In genomic region chr9:101566904-101567724, GRCh38 we compare ENCODE assay signal across 8 cellular contexts. TPM values are rescaled to one million over a fixed set of nuclear protein-coding genes. Genes with fewer than 3 reads are reported as not detected.
DNase-seq lines count a peak whose midpoint lies in the region; ATAC-seq and TF ChIP-seq lines count a peak whose summit lies in the region.

No MANE protein-coding gene starts in this region.

- H3K36me3 ChIP-seq in CD4-positive, alpha-beta memory T cell (ENCODE audit: insufficient read depth, low read length) = peaks cover 20% of the 10 kb centered on the region
- peaks cover 2 to 92% (median 57%) of the 10 kb centered on the region in 6 donors for H3K36me3 ChIP-seq in spleen
- peaks cover 0 to 57% of the 10 kb centered on the region in 2 donors for H3K36me3 ChIP-seq in gastrocnemius medialis

- no peaks in the 10 kb centered on the region for H3K27me3 Mint-ChIP-seq in CD4-positive, alpha-beta memory T cell

- H3K9me3 ChIP-seq in CD4-positive, alpha-beta memory T cell (ENCODE audit: control insufficient read depth in 1 of 2, low read length in 2 of 2) = no peaks in the 10 kb centered on the region
- no peaks in the 10 kb centered on the region for H3K9me3 ChIP-seq in spleen
- H3K9me3 ChIP-seq in gastrocnemius medialis = no peaks in the 10 kb centered on the region

- POLR2A ChIA-PET in CD4-positive, alpha-beta memory T cell (lab: Charles Lee; ENCODE audit: partially characterized antibody) = interaction anchor here (1.4 kb wide), 1 partner anchor 33 kb away, joined by 6 read pairs; the partner anchor contains the start of gene RNF20

- 87 to 93% (median 91%) methylated on average over 5 of the region's 5 CpGs for WGBS in spleen, 5 donors

- TF ChIP-seq CTCF in HL-60 (IDR thresholded peaks at IDR 0.05; ENCODE audit: insufficient read depth, low read length) = peak; percentile 44
- TF ChIP-seq CTCF in spleen (IDR thresholded peaks at IDR 0.05 in 8 of 11, conservative IDR thresholded peaks at IDR 0.05 in 3 of 11) = peak in 2 of 11 experiments; percentile 10 to 29
- peak in 1 of 5 experiments; percentile 4 for TF ChIP-seq CTCF in gastrocnemius medialis (IDR thresholded peaks at IDR 0.05 in 4 of 5, conservative IDR thresholded peaks at IDR 0.05 in 1 of 5)

- peak in 3 of 5 donors; percentile 9 to 22 (median 10) for DNase-seq in CD4-positive, alpha-beta memory T cell
- DNase-seq in HL-60 (ENCODE audit: low read depth in 1 of 2, low spot score in 1 of 2) = peak; percentile 14 to 16
- peak; percentile 58 for DNase-seq in activated CD4-positive, alpha-beta T cell treated with anti-CD3 and anti-CD28 coated beads for 48 hours
- DNase-seq in hepatic stellate cell (ENCODE audit: low spot score) = peak; percentile 10
- DNase-seq in spleen = no peak
- no peak for DNase-seq in gastrocnemius medialis

- peaks cover 45 to 58% of the 10 kb centered on the region in 2 donors for H3K36me3 Mint-ChIP-seq in CD4-positive, alpha-beta memory T cell

- peak; percentile 80 for ATAC-seq in GM18870 (IDR thresholded peaks at IDR 0.05; ENCODE audit: unreplicated experiment)
- no peak for ATAC-seq in HG03280 (IDR thresholded peaks at IDR 0.05; ENCODE audit: unreplicated experiment)
- ATAC-seq in gastrocnemius medialis = no peak

- in situ Hi-C loops in gastrocnemius medialis (cut with MboI; ENCODE audit: low sequenced_read_pairs in 4 of 4) = no loop called here

- TF ChIP-seq POLR2A in spleen (IDR thresholded peaks at IDR 0.05) (no peak), gastrocnemius medialis (IDR thresholded peaks at IDR 0.05) (no peak)

- peaks cover 30 to 55% (median 45%) of the 10 kb centered on the region in 4 donors for H3K4me1 Mint-ChIP-seq in CD4-positive, alpha-beta memory T cell

- CTCF ChIA-PET in CD4-positive, alpha-beta memory T cell (lab: Charles Lee; ENCODE audit: partially characterized antibody) = interaction anchor here (1.0 to 1.5 kb wide), 5 partner anchors 9 to 109 kb away, joined by 3 to 5 read pairs (median 3); no protein-coding TSS in a partner anchor

- intact Hi-C loops in CD4-positive, alpha-beta memory T cell (cut with micrococcal nuclease) = no loop called here
- intact Hi-C loops in spleen (cut with DNase I; ENCODE audit: low total_unique reads) = no loop called here
- intact Hi-C loops in gastrocnemius medialis (cut with DNase I; ENCODE audit: low total_unique reads) = no loop called here

- H3K4me3 ChIP-seq in CD4-positive, alpha-beta memory T cell (ENCODE audit: low read length in 2 of 2) = no peak overlapping the region
- H3K4me3 ChIP-seq in HL-60 (replicated peaks; ENCODE audit: insufficient read depth, low read length) (no peak overlapping the region), spleen (no peak overlapping the region), gastrocnemius medialis (no peak overlapping the region)

- H3K27me3 ChIP-seq in CD4-positive, alpha-beta memory T cell (ENCODE audit: insufficient read depth, low read length) = no peaks in the 10 kb centered on the region
- H3K27me3 ChIP-seq in HL-60 (ENCODE audit: insufficient read depth, poor library complexity, severe bottlenecking) = no peaks in the 10 kb centered on the region
- no peaks in the 10 kb centered on the region for H3K27me3 ChIP-seq in spleen (replicated peaks in 1 of 7)
- H3K27me3 ChIP-seq in gastrocnemius medialis = no peaks in the 10 kb centered on the region

- peak overlapping the region in 6 of 7 donors; percentile 20 to 93 (median 36) for H3K27ac Mint-ChIP-seq in CD4-positive, alpha-beta memory T cell

- no peak overlapping the region for H3K27ac ChIP-seq in CD4-positive, alpha-beta memory T cell (ENCODE audit: low read depth, low read length)
- no peak overlapping the region for H3K27ac ChIP-seq in HL-60 (replicated peaks)
- no peak overlapping the region for H3K27ac ChIP-seq in spleen
- H3K27ac ChIP-seq in gastrocnemius medialis = no peak overlapping the region

- peaks cover 49% of the 10 kb centered on the region for H3K4me1 ChIP-seq in CD4-positive, alpha-beta memory T cell (ENCODE audit: insufficient read depth, low read length)
- no peaks in the 10 kb centered on the region for H3K4me1 ChIP-seq in spleen
- H3K4me1 ChIP-seq in gastrocnemius medialis = no peaks in the 10 kb centered on the region

- H3K9me3 Mint-ChIP-seq in CD4-positive, alpha-beta memory T cell = no peaks in the 10 kb centered on the region

- no peak overlapping the region for H3K4me3 Mint-ChIP-seq in CD4-positive, alpha-beta memory T cell

RNA-seq across cellular contexts. Expression of gene PPP3R2, which starts 27.7 kb away (rescaled TPM):
- not detected for total RNA-seq in CD4-positive, alpha-beta memory T cell
- not detected for polyA plus RNA-seq in CD4-positive, alpha-beta memory T cell
- total RNA-seq in spleen = under 1 TPM in 2 of 7 donors, not detected in 5; 0.10 to 0.11 TPM
- not detected for polyA plus RNA-seq in spleen
- total RNA-seq in gastrocnemius medialis = not detected

RNA-seq across cellular contexts. Expression of gene RNF20, which starts 33.5 kb away (rescaled TPM):
- total RNA-seq in CD4-positive, alpha-beta memory T cell = 10 to 100 TPM; 64.5 to 67.4 TPM
- 10 to 100 TPM; 23.6 to 48.0 TPM for polyA plus RNA-seq in CD4-positive, alpha-beta memory T cell
- 10 to 100 TPM; 22.0 to 46.1 (median 36.6) TPM for total RNA-seq in spleen
- polyA plus RNA-seq in spleen = 10 to 100 TPM in 1 of 3 donors, 1 to 10 TPM in 2; 8.3 to 13.6 (median 9.7) TPM
- 10 to 100 TPM; 26.6 to 34.4 (median 29.7) TPM for total RNA-seq in gastrocnemius medialis

Comparison
In these comparisons a context has a peak if more than half of its experiments do, and no peak if none do; other contexts are left out.
1. DNase-seq: peak in CD4-positive, alpha-beta memory T cell (3 of 5), HL-60 (2 of 2), activated CD4-positive, alpha-beta T cell treated with anti-CD3 and anti-CD28 coated beads for 48 hours (single experiment) and hepatic stellate cell (single experiment); none in spleen (single experiment) and gastrocnemius medialis (0 of 2).